In genomic region chr11:123235117-123235686, GRCh38 we compare ENCODE assay signal across 9 cellular contexts. TPM values are rescaled to one million over a fixed set of nuclear protein-coding genes. Genes with fewer than 3 reads are reported as not detected.
DNase-seq lines count a peak whose midpoint lies in the region; FAIRE-seq and TF ChIP-seq lines count a peak whose summit lies in the region.
"Had no signal": no experiment of that assay in that cellular context is flagged by ENCODE, and none has a peak within 500 bp of the region (broad histone marks: within the 10 kb centered on the region; RNA-seq: fewer than 3 reads in every experiment).

No MANE protein-coding gene starts in this region.

- H3K27ac ChIP-seq in 22Rv1, result no peak overlapping the region

- H3K4me3 ChIP-seq in epithelial cell of proximal tubule (ENCODE audit: low read depth, low read length), result no peak overlapping the region
- H3K4me3 ChIP-seq in retinal pigment epithelial cell (ENCODE audit: low read length), result no peak overlapping the region

- peak; percentile 24 for FAIRE-seq in GM18507 (lab: Jason Lieb, UNC)
- FAIRE-seq: colon had no signal

- TF ChIP-seq CTCF in 22Rv1 (IDR thresholded peaks at IDR 0.05) (peak; percentile 74), epithelial cell of proximal tubule (conservative IDR thresholded peaks at IDR 0.05; ENCODE audit: low read depth, low read length) (peak; percentile 65), retinal pigment epithelial cell (conservative IDR thresholded peaks at IDR 0.05; ENCODE audit: low read depth, low read length) (peak; percentile 70)

- DNase-seq in GM18507 (ENCODE audit: extremely low spot score, insufficient read length, low read depth), result no peak
- DNase-seq in activated CD4-positive, CD25-positive, alpha-beta regulatory T cell treated with anti-CD3 and anti-CD28 coated beads, Interleukin-2, amount 50 U/mL, for 72 hours, result peak; percentile 62
- DNase-seq in epithelial cell of proximal tubule (ENCODE audit: low read depth), result no peak
- DNase-seq in retinal pigment epithelial cell (ENCODE audit: low read depth), result no peak
- DNase-seq in COR-L47 (lab: John Stamatoyannopoulos, UW), result no peak
- no peak for DNase-seq in NK-92 treated with Interleukin-12 subunit alpha and Interleukin-12 subunit beta, amount 100 ng/mL, for 24 hours (lab: John Stamatoyannopoulos, UW)
- no peak for DNase-seq in NCI-H187 treated with DMSO at 0.1 percent for 48 hours (lab: John Stamatoyannopoulos, UW)

RNA-seq across cellular contexts. Expression of gene CLMP, which starts 40.2 kb away (rescaled TPM):
- 19.0 and 27.7 TPM in 2 replicates for total RNA-seq in epithelial cell of proximal tubule
